Comparison of ENCODE assay signal across 16 cellular contexts in genomic region chr16:90007015-90007414, GRCh38. TPM values are rescaled to one million over a fixed set of nuclear protein-coding genes. Genes with fewer than 3 reads are reported as not detected.
DNase-seq lines count a peak whose midpoint lies in the region; ATAC-seq and TF ChIP-seq lines count a peak whose summit lies in the region.
"Had no signal": no experiment of that assay in that cellular context is flagged by ENCODE, and none has a peak within 500 bp of the region (broad histone marks: within the 10 kb centered on the region; RNA-seq: fewer than 3 reads in every experiment).

No MANE protein-coding gene starts in this region.

- ATAC-seq in CD4-positive, alpha-beta T cell (ENCODE audit: poor library complexity): no peak
- no peak for ATAC-seq in memory B cell (ENCODE audit: low read depth)
- no peak for ATAC-seq in stimulated activated naive B cell treated with anti-CD40 and anti-IgM and Interleukin-4, amounts not matched to agents 10 μg/mL and 1 μg/mL and 100 μg/mL, for 72 hours (replicated peaks)
- ATAC-seq in SK-N-SH treated with all-trans-retinoic acid at 6 μM for 48 hours: no peak
- no peak for ATAC-seq in HG02840 (IDR thresholded peaks at IDR 0.05; ENCODE audit: low FRiP score, unreplicated experiment)
- ATAC-seq: A549 had no signal

- no peaks in the 10 kb centered on the region for H3K9me3 Mint-ChIP-seq in CD4-positive, alpha-beta T cell
- H3K9me3 Mint-ChIP-seq in memory B cell: peaks cover 2% of the 10 kb centered on the region
- H3K9me3 Mint-ChIP-seq in stimulated activated naive B cell treated with anti-CD40 and anti-IgM and Interleukin-4, amounts not matched to agents 10 μg/mL and 1 μg/mL and 100 μg/mL, for 72 hours: peaks cover 0 to 2% of the 10 kb centered on the region in 2 donors
- H3K9me3 Mint-ChIP-seq: CD4-positive, CD25-positive, alpha-beta regulatory T cell; H9; HFFc6 had no signal

- peaks cover 35% of the 10 kb centered on the region for H3K4me1 ChIP-seq in OCI-LY7 (ENCODE audit: insufficient read depth, low read length, poor library complexity, severe bottlenecking)
- H3K4me1 ChIP-seq in transverse colon: no peaks in the 10 kb centered on the region
- H3K4me1 ChIP-seq: A549 had no signal

- CTCF ChIA-PET in CD4-positive, alpha-beta T cell (lab: Charles Lee): no interaction called here
- CTCF ChIA-PET in OCI-LY7 (lab: Charles Lee; ENCODE audit: unreplicated experiment): no interaction called here

- intact Hi-C loops in CD4-positive, alpha-beta T cell (cut with DNase I, micrococcal nuclease): no loop called here
- intact Hi-C loops in OCI-LY7 (cut with micrococcal nuclease; ENCODE audit: unreplicated experiment) (no loop called here), transverse colon (cut with DNase I; ENCODE audit: low total_unique reads) (no loop called here)

- H3K9me3 ChIP-seq in CD4-positive, alpha-beta T cell (ENCODE audit: control insufficient read depth, low read length): no peaks in the 10 kb centered on the region
- H3K9me3 ChIP-seq in OCI-LY7 (ENCODE audit: low read length) (no peaks in the 10 kb centered on the region), transverse colon (no peaks in the 10 kb centered on the region)
- H3K9me3 ChIP-seq: A549 had no signal

- peaks cover 22% of the 10 kb centered on the region for H3K4me1 Mint-ChIP-seq in CD4-positive, alpha-beta T cell (ENCODE audit: low read depth)
- peaks cover 29% of the 10 kb centered on the region for H3K4me1 Mint-ChIP-seq in memory B cell
- peaks cover 36 to 78% of the 10 kb centered on the region in 2 donors for H3K4me1 Mint-ChIP-seq in stimulated activated naive B cell treated with anti-CD40 and anti-IgM and Interleukin-4, amounts not matched to agents 10 μg/mL and 1 μg/mL and 100 μg/mL, for 72 hours

- BruUV-seq in OCI-LY7 (replicated peaks; lab: Mats Ljungman, UMichigan): no TSS peak

- no peak overlapping the region for H3K27ac ChIP-seq in CD4-positive, alpha-beta T cell (ENCODE audit: low read depth, low read length)
- H3K27ac ChIP-seq in OCI-LY7 (ENCODE audit: low read depth, low read length, poor library complexity, severe bottlenecking) (no peak overlapping the region), transverse colon (no peak overlapping the region)
- H3K27ac ChIP-seq: A549 had no signal

- H3K27ac Mint-ChIP-seq in CD4-positive, alpha-beta T cell: no peak overlapping the region
- H3K27ac Mint-ChIP-seq in memory B cell: no peak overlapping the region
- peak overlapping the region; percentile 85 for H3K27ac Mint-ChIP-seq in stimulated activated naive B cell treated with anti-CD40 and anti-IgM and Interleukin-4, amounts not matched to agents 10 μg/mL and 1 μg/mL and 100 μg/mL, for 72 hours
- H3K27ac Mint-ChIP-seq: HFFc6 had no signal

- H2AFZ ChIP-seq in OCI-LY7 (ENCODE audit: low read length): no peak overlapping the region

- POLR2A ChIA-PET in CD4-positive, alpha-beta T cell (lab: Charles Lee): no interaction called here
- POLR2A ChIA-PET in OCI-LY7 (lab: Charles Lee): no interaction called here

- in situ Hi-C loops in transverse colon (cut with MboI; ENCODE audit: low pct_ligation_motif_present in 1 of 4, low pct_unique_long_range_greater_than_20kb in 1 of 4, low sequenced_read_pairs in 3 of 4): no loop called here

- H3K9me2 ChIP-seq in OCI-LY7 (ENCODE audit: insufficient read depth, low read length): no peaks in the 10 kb centered on the region

- no peak for TF ChIP-seq CTCF in CD4-positive, alpha-beta T cell (IDR thresholded peaks at IDR 0.05)
- TF ChIP-seq CTCF in OCI-LY7 (conservative IDR thresholded peaks at IDR 0.05; ENCODE audit: low read length): no peak
- no peak for TF ChIP-seq CTCF in transverse colon (IDR thresholded peaks at IDR 0.05)

- H3K4me2 ChIP-seq in OCI-LY7 (ENCODE audit: low read length): peak overlapping the region; percentile 52
- H3K4me2 ChIP-seq: A549 had no signal

- no peaks in the 10 kb centered on the region for H3K36me3 Mint-ChIP-seq in CD4-positive, alpha-beta T cell (ENCODE audit: low read depth)
- no peaks in the 10 kb centered on the region for H3K36me3 Mint-ChIP-seq in memory B cell
- peaks cover 16 to 24% of the 10 kb centered on the region in 2 donors for H3K36me3 Mint-ChIP-seq in stimulated activated naive B cell treated with anti-CD40 and anti-IgM and Interleukin-4, amounts not matched to agents 10 μg/mL and 1 μg/mL and 100 μg/mL, for 72 hours
- H3K36me3 Mint-ChIP-seq: CD4-positive, CD25-positive, alpha-beta regulatory T cell had no signal

- H3K27me3 Mint-ChIP-seq in CD4-positive, alpha-beta T cell: no peaks in the 10 kb centered on the region
- H3K27me3 Mint-ChIP-seq in memory B cell: no peaks in the 10 kb centered on the region
- peaks cover 0 to 5% of the 10 kb centered on the region in 2 donors for H3K27me3 Mint-ChIP-seq in stimulated activated naive B cell treated with anti-CD40 and anti-IgM and Interleukin-4, amounts not matched to agents 10 μg/mL and 1 μg/mL and 100 μg/mL, for 72 hours

- H3K27me3 ChIP-seq in CD4-positive, alpha-beta T cell (ENCODE audit: control insufficient read depth, insufficient read depth, low read length): no peaks in the 10 kb centered on the region
- H3K27me3 ChIP-seq in transverse colon: no peaks in the 10 kb centered on the region

- no peaks in the 10 kb centered on the region for H4K20me1 ChIP-seq in OCI-LY7 (ENCODE audit: insufficient read depth, low read length)

- 83% methylated on average over 7 of the region's 7 CpGs; no CpG with 5 or more reads in 1 of the 2 donors for WGBS in transverse colon (ENCODE audit: low coverage in 1 of 2), 2 donors

- H3K36me3 ChIP-seq in OCI-LY7 (ENCODE audit: insufficient read depth, low read length) (no peaks in the 10 kb centered on the region), transverse colon (no peaks in the 10 kb centered on the region)

- H3K4me3 ChIP-seq in OCI-LY7 (ENCODE audit: low read depth, low read length, poor library complexity, severe bottlenecking) (no peak overlapping the region), transverse colon (no peak overlapping the region)
- H3K4me3 ChIP-seq: A549 had no signal

- H3K79me2 ChIP-seq in OCI-LY7 (ENCODE audit: insufficient read depth, low read depth, low read length): no peaks in the 10 kb centered on the region

- DNase-seq in CD4-positive, alpha-beta T cell: no peak
- DNase-seq in OCI-LY7 (ENCODE audit: low spot score) (no peak), memory B cell (ENCODE audit: low spot score in 2 of 2) (no peak), cerebellum (ENCODE audit: low spot score) (no peak), transverse colon (no peak)
- DNase-seq in stimulated activated naive B cell treated with anti-CD40 and anti-IgM and Interleukin-4, amounts not matched to agents 10 μg/mL and 1 μg/mL and 100 μg/mL, for 72 hours: no peak
- DNase-seq: Calu3; CD4-positive, CD25-positive, alpha-beta regulatory T cell; DMS 273 treated with DMSO at 0.1 percent for 48 hours; EL; GOT3; H9; HFFc6 had no signal

- TF ChIP-seq POLR2A in transverse colon (IDR thresholded peaks at IDR 0.05): no peak

- TF ChIP-seq EP300 in transverse colon (IDR thresholded peaks at IDR 0.05; ENCODE audit: low read depth): no peak

- peak overlapping the region; percentile 54 for H3K4me3 Mint-ChIP-seq in CD4-positive, alpha-beta T cell
- H3K4me3 Mint-ChIP-seq in memory B cell: peak overlapping the region; percentile 12
- no peak overlapping the region for H3K4me3 Mint-ChIP-seq in stimulated activated naive B cell treated with anti-CD40 and anti-IgM and Interleukin-4, amounts not matched to agents 10 μg/mL and 1 μg/mL and 100 μg/mL, for 72 hours
- H3K4me3 Mint-ChIP-seq: H9, HFFc6 had no signal

TF ChIP-seq in SK-N-SH treated with all-trans-retinoic acid at 6 μM for 48 hours, 23 proteins besides CTCF, POLR2A, EP300 and RAD21:
- TF ChIP-seq ZNF8 (CRISPR knock-in tag; IDR thresholded peaks at IDR 0.05): no peak
- TF ChIP-seq BACH2 (CRISPR knock-in tag; IDR thresholded peaks at IDR 0.05; ENCODE audit: borderline replicate concordance): no peak
- no peak for TF ChIP-seq ZNF70 (CRISPR knock-in tag; IDR thresholded peaks at IDR 0.05)
- no peak for TF ChIP-seq OSR1 (CRISPR knock-in tag; IDR thresholded peaks at IDR 0.05)
- TF ChIP-seq PATZ1 (CRISPR knock-in tag; IDR thresholded peaks at IDR 0.05; ENCODE audit: borderline replicate concordance): no peak
- no peak for TF ChIP-seq CREB5 (CRISPR knock-in tag; IDR thresholded peaks at IDR 0.05; ENCODE audit: low read depth)
- TF ChIP-seq ESRRG (CRISPR knock-in tag; IDR thresholded peaks at IDR 0.05): no peak
- TF ChIP-seq ZC3H10 (CRISPR knock-in tag; IDR thresholded peaks at IDR 0.05): no peak
- TF ChIP-seq RARB (CRISPR knock-in tag; IDR thresholded peaks at IDR 0.05): no peak

RNA-seq across cellular contexts. Expression of gene DBNDD1, which starts 12.2 kb away (rescaled TPM):
- 1 to 10 TPM; 2.6 to 2.8 TPM for total RNA-seq in CD4-positive, alpha-beta T cell
- total RNA-seq in OCI-LY7 (2014; rRNA removed; shearing (Covaris generic)): 0.98 and 1.1 TPM in 2 replicates
- total RNA-seq in OCI-LY7 (2022) (0.57 and 0.85 TPM in 2 replicates), cerebellum (12.6 TPM), transverse colon (10 to 100 TPM in 3 of 4 donors, 1 to 10 TPM in 1; 6.8 to 33.7 (median 14.2) TPM)

RNA-seq across cellular contexts. Expression of gene DEF8, which starts 58.5 kb away (rescaled TPM):
- 10 to 100 TPM; 30.7 to 36.3 TPM for total RNA-seq in CD4-positive, alpha-beta T cell
- 222 and 292 TPM in 2 replicates for total RNA-seq in OCI-LY7 (2014; rRNA removed; shearing (Covaris generic))
- total RNA-seq in OCI-LY7 (2022) (295 and 380 TPM in 2 replicates), cerebellum (49.9 TPM), transverse colon (10 to 100 TPM; 54.8 to 96.7 (median 78.1) TPM)

Comparison
In these comparisons a context has a peak if more than half of its experiments do, and no peak if none do; other contexts are left out.
1. H3K4me3 Mint-ChIP-seq: peak in CD4-positive, alpha-beta T cell (single experiment) and memory B cell (single experiment); none in stimulated activated naive B cell treated with anti-CD40 and anti-IgM and Interleukin-4, amounts not matched to agents 10 μg/mL and 1 μg/mL and 100 μg/mL, for 72 hours (0 of 2).